Comparison of ENCODE assay signal across 33 cellular contexts in genomic region chr6:30849903-30850651, GRCh38.
"Had no signal": no experiment of that assay in that cellular context is flagged by ENCODE, and none has a peak within 500 bp of the region (broad histone marks: within the 10 kb centered on the region; RNA-seq: fewer than 3 reads in every experiment).

No MANE protein-coding gene starts in this region.

- H3K4me1 Mint-ChIP-seq: activated B cell treated with CpG ODN at 0.5 μM for 24 hours had no signal

- DNase-seq: activated B cell treated with CpG ODN at 0.5 μM for 24 hours; activated CD4-positive, alpha-beta memory T cell treated with anti-CD3 and anti-CD28 coated beads for 36 hours; activated CD4-positive, alpha-beta T cell treated with anti-CD3 and anti-CD28 coated beads for 4 hours; activated CD4-positive, alpha-beta T cell treated with anti-CD3 and anti-CD28 coated beads, Interleukin-2, amount 50 U/mL, for 1 hour; activated CD4-positive, CD25-positive, alpha-beta regulatory T cell treated with anti-CD3 and anti-CD28 coated beads, Interleukin-2, amount 50 U/mL, for 72 hours; activated CD8-positive, alpha-beta memory T cell treated with anti-CD3 and anti-CD28 coated beads, Interleukin-2, amount 50 U/mL, for 4 hours; activated naive CD4-positive, alpha-beta T cell treated with anti-CD3 and anti-CD28 coated beads, Interleukin-2, amount 10 ng/mL, durations not matched to agents 7 days and 5 days; activated naive CD8-positive, alpha-beta T cell treated with anti-CD3 and anti-CD28 coated beads, Interleukin-2, amount 50 U/mL, for 24 hours; activated T-cell treated with anti-CD3 and anti-CD28 coated beads for 4 hours; activated T-cell treated with anti-CD3 and anti-CD28 coated beads, Interleukin-2, amount 50 U/mL, for 4 hours; amniotic stem cell; body of pancreas; Karpas-422; KBM-7; NCI-H1105; NCI-H1417 treated with DMSO at 0.1 percent for 48 hours; NCI-H187 treated with DMSO at 0.1 percent for 48 hours; NCI-H2081; NCI-H226; NCI-H446 treated with DMSO at 0.1 percent for 48 hours; NCI-H524 treated with DMSO at 0.1 percent for 48 hours; NCI-H748 treated with DMSO at 0.1 percent for 48 hours; NK-92 treated with Interleukin-12 subunit alpha and Interleukin-12 subunit beta, amount 100 ng/mL, for 24 hours; PC-3; SIG-M5 had no signal

- H3K27me3 Mint-ChIP-seq: activated naive CD8-positive, alpha-beta T cell; activated naive CD8-positive, alpha-beta T cell treated with anti-CD3 and anti-CD28 coated beads, Interleukin-2, amount 50 U/mL, for 24 hours had no signal

- H3K36me3 ChIP-seq: ascending aorta, breast epithelium had no signal

- H3K27me3 ChIP-seq: ascending aorta, body of pancreas, breast epithelium had no signal

- ATAC-seq: activated naive CD8-positive, alpha-beta T cell treated with anti-CD3 and anti-CD28 coated beads, Interleukin-2, amount 50 U/mL, for 24 hours; activated T-cell treated with anti-CD3 and anti-CD28 coated beads, Interleukin-2, amount 50 U/mL, for 4 hours; body of pancreas; PC-3; Right ventricle myocardium inferior had no signal

- H3K36me3 Mint-ChIP-seq: activated CD4-positive, alpha-beta memory T cell treated with anti-CD3 and anti-CD28 coated beads for 36 hours had no signal

- H3K4me3 Mint-ChIP-seq: activated B cell treated with CpG ODN at 0.5 μM for 24 hours; activated CD4-positive, alpha-beta memory T cell treated with anti-CD3 and anti-CD28 coated beads for 36 hours; activated naive CD4-positive, alpha-beta T cell treated with anti-CD3 and anti-CD28 coated beads, Interleukin-2, amount 10 ng/mL, durations not matched to agents 7 days and 5 days; activated naive CD8-positive, alpha-beta T cell; activated naive CD8-positive, alpha-beta T cell treated with anti-CD3 and anti-CD28 coated beads, Interleukin-2, amount 50 U/mL, for 24 hours; activated T-cell treated with anti-CD3 and anti-CD28 coated beads, Interleukin-2, amount 50 U/mL, for 4 hours; activated T-helper 1 cell treated with anti-CD3 and anti-CD28 coated beads, Interleukin-12 subunit alpha, Interleukin-12 subunit beta, Interleukin-2, Interleukin-4 antibody, amounts not matched to agents 30 ng/mL and 10 ng/mL and 1 ng/mL, durations not matched to agents 14 hours and 24 hours and 36 hours had no signal

- H3K27ac ChIP-seq: ascending aorta, body of pancreas, breast epithelium, RWPE1 had no signal

- FAIRE-seq: RCC 7860, TTC549 had no signal

- H3K4me1 ChIP-seq: ascending aorta, body of pancreas, breast epithelium had no signal

- H3K9me3 ChIP-seq: ascending aorta, body of pancreas had no signal

- H3K27ac Mint-ChIP-seq: activated B cell treated with CpG ODN at 0.5 μM for 24 hours; activated CD4-positive, alpha-beta memory T cell treated with anti-CD3 and anti-CD28 coated beads for 36 hours; activated naive CD4-positive, alpha-beta T cell treated with anti-CD3 and anti-CD28 coated beads, Interleukin-2, amount 10 ng/mL, durations not matched to agents 7 days and 5 days; activated naive CD8-positive, alpha-beta T cell; activated naive CD8-positive, alpha-beta T cell treated with anti-CD3 and anti-CD28 coated beads, Interleukin-2, amount 50 U/mL, for 24 hours; activated T-helper 1 cell treated with anti-CD3 and anti-CD28 coated beads, Interleukin-12 subunit alpha, Interleukin-12 subunit beta, Interleukin-2, Interleukin-4 antibody, amounts not matched to agents 30 ng/mL and 10 ng/mL and 1 ng/mL, durations not matched to agents 14 hours and 24 hours and 36 hours had no signal

- H3K4me3 ChIP-seq: ascending aorta, body of pancreas, breast epithelium had no signal
